In the genomic region with DNA sequence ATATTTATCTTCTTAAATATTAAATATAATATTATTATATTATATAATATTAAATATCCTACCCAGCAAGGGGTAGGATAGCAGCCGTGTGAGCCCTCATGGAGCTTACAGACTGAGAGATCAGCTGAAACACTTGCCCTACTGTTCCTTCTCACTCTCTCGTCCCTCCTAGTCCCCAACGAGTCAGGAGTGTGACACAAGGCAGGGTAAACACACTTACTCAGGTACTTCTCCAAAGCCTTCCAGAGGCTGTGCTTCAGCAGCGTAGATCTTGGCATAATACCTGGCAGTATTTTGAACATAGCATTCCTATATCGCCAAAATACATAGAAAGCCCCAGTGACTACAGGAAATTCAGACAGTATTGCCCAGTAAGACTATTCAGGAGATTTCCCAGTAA, we compare ENCODE assay signal across 16 cellular contexts.
A peak's percentile ranks its signal among the peaks of the same experiment; 100 is the strongest.
DNase-seq lines count a peak whose midpoint lies in the region; ATAC-seq and TF ChIP-seq lines count a peak whose summit lies in the region.
"Had no signal": no experiment of that assay in that cellular context is flagged by ENCODE, and none has a peak within 500 bp of the region (broad histone marks: within the 10 kb centered on the region; RNA-seq: fewer than 3 reads in every experiment).

No MANE protein-coding gene starts in this region.

- H3K27me3 Mint-ChIP-seq in H9 (ENCODE audit: low read depth) (no peaks in the 10 kb centered on the region; the same call in none of the 2 replicates), WTC11 (ENCODE audit: low read depth) (no peaks in the 10 kb centered on the region), endothelial cell (ENCODE audit: unreplicated experiment) (peaks cover 5% of the 10 kb centered on the region)

- H3K9me3 ChIP-seq in H9 (ENCODE audit: control insufficient read depth, low read depth, low read length) (no peaks in the 10 kb centered on the region), lower lobe of right lung (no peaks in the 10 kb centered on the region)
- H3K9me3 ChIP-seq: Caco-2 had no signal

- no peak overlapping the region for H2AK5ac ChIP-seq in H9 (ENCODE audit: insufficient read length, low read length)

- no peak for ATAC-seq in WTC11
- peak; percentile 66 to 77 for ATAC-seq in lower lobe of right lung
- ATAC-seq in HG02852 (IDR thresholded peaks at IDR 0.05; ENCODE audit: unreplicated experiment) = no peak
- ATAC-seq: HCT116 had no signal

- no peaks in the 10 kb centered on the region for H4K20me1 ChIP-seq in H9 (ENCODE audit: control insufficient read depth, insufficient read depth, insufficient read length)

- H3K4me1 ChIP-seq in H9 (ENCODE audit: insufficient read depth, low read length) = peaks cover 14% of the 10 kb centered on the region
- H3K4me1 ChIP-seq in lower lobe of right lung = no peaks in the 10 kb centered on the region
- H3K4me1 ChIP-seq: Caco-2 had no signal

- no peak overlapping the region for H3K27ac Mint-ChIP-seq in H9
- H3K27ac Mint-ChIP-seq in WTC11 = no peak overlapping the region
- H3K27ac Mint-ChIP-seq in endothelial cell (ENCODE audit: unreplicated experiment) = no peak overlapping the region

- no peak overlapping the region for H3K4me2 ChIP-seq in H9 (ENCODE audit: insufficient read depth, insufficient read length, low read length)

- no peak overlapping the region for H3K4ac ChIP-seq in H9 (ENCODE audit: low read depth, low read length)

- H4K8ac ChIP-seq in H9 (replicated peaks; ENCODE audit: insufficient read length, low read depth, low read length) = no peak overlapping the region

- peaks cover 5% of the 10 kb centered on the region for H3K23me2 ChIP-seq in H9 (ENCODE audit: insufficient read length, low read depth, low read length, poor library complexity, severe bottlenecking)

- H3K27me3 ChIP-seq in H9 (ENCODE audit: insufficient read depth, low read length) = no peaks in the 10 kb centered on the region
- no peaks in the 10 kb centered on the region for H3K27me3 ChIP-seq in lower lobe of right lung (ENCODE audit: low read depth)

- no peak overlapping the region for H4K5ac ChIP-seq in H9 (ENCODE audit: insufficient read length, low read depth, low read length)

- H3K27ac ChIP-seq in H9 (ENCODE audit: insufficient read length, low read depth, low read length) = no peak overlapping the region
- H3K27ac ChIP-seq in lower lobe of right lung = no peak overlapping the region
- H3K27ac ChIP-seq in substantia nigra (ENCODE audit: low read depth, low read length, poor library complexity, severe bottlenecking) = no peak overlapping the region

- H3K79me1 ChIP-seq in H9 (ENCODE audit: insufficient read depth, low read depth, low read length, poor library complexity, severe bottlenecking) = no peaks in the 10 kb centered on the region

- H2BK20ac ChIP-seq in H9 (ENCODE audit: low read depth, low read length, poor library complexity, severe bottlenecking) = no peak overlapping the region

- no peak overlapping the region for H3K18ac ChIP-seq in H9 (ENCODE audit: insufficient read length, low read depth, low read length)

- no peak overlapping the region for H2AFZ ChIP-seq in H9 (ENCODE audit: low read length)

- H3K4me1 Mint-ChIP-seq in H9 = peaks cover 24 to 40% of the 10 kb centered on the region in 2 experiments
- H3K4me1 Mint-ChIP-seq in WTC11 = peaks cover 34% of the 10 kb centered on the region
- H3K4me1 Mint-ChIP-seq in endothelial cell (ENCODE audit: unreplicated experiment) = peaks cover 4% of the 10 kb centered on the region

- H3K23ac ChIP-seq in H9 (ENCODE audit: insufficient read length, low read depth, low read length) = no peak overlapping the region

- TF ChIP-seq CTCF in H9 (conservative IDR thresholded peaks at IDR 0.05) (no peak), WTC11 (IDR thresholded peaks at IDR 0.05) (no peak), lower lobe of right lung (IDR thresholded peaks at IDR 0.05) (no peak), endothelial cell (IDR thresholded peaks at IDR 0.05; ENCODE audit: unreplicated experiment) (no peak)

- H3K36me3 Mint-ChIP-seq in H9 (ENCODE audit: insufficient read depth in 1 of 3, low read depth in 3 of 3) (peaks cover 0 to 3% (median 3%) of the 10 kb centered on the region in 3 experiments; a peak in 3 of 7 replicates), WTC11 (peaks cover 4% of the 10 kb centered on the region), endothelial cell (ENCODE audit: low read depth, unreplicated experiment) (no peaks in the 10 kb centered on the region)
- H3K36me3 Mint-ChIP-seq: CD4-positive, alpha-beta memory T cell had no signal

- peak; percentile 7 for DNase-seq in H9
- no peak for DNase-seq in WTC11 (ENCODE audit: low spot score)
- peak; percentile 17 for DNase-seq in islet precursor cell
- no peak for DNase-seq in lower lobe of right lung
- DNase-seq in substantia nigra (lab: John Stamatoyannopoulos, UW) = no peak
- no peak for DNase-seq in KG1 (lab: John Stamatoyannopoulos, UW)
- no peak for DNase-seq in endothelial cell (ENCODE audit: low spot score)
- DNase-seq: C1 segment of cervical spinal cord; Caco-2; CD4-positive, alpha-beta memory T cell; DMS153; DND-41; GOT3; H7 had no signal

- CTCF ChIA-PET in WTC11 (lab: Charles Lee) = interaction anchor here (1.0 kb wide), 1 partner anchor 249 kb away, joined by 8 read pairs; no protein-coding TSS in a partner anchor

- no peak overlapping the region for H2BK5ac ChIP-seq in H9 (ENCODE audit: insufficient read length, low read length)

- H3K56ac ChIP-seq in H9 (ENCODE audit: insufficient read length, low read depth, low read length) = no peak overlapping the region

- no peak overlapping the region for H3K14ac ChIP-seq in H9 (ENCODE audit: insufficient read depth, low read length)

- H2BK120ac ChIP-seq in H9 (ENCODE audit: low read depth, low read length, poor library complexity, severe bottlenecking) = no peak overlapping the region

- H3K4me3 Mint-ChIP-seq in H9 (no peak overlapping the region), WTC11 (no peak overlapping the region), endothelial cell (ENCODE audit: unreplicated experiment) (no peak overlapping the region)
- H3K4me3 Mint-ChIP-seq: CD4-positive, alpha-beta memory T cell had no signal

- H2BK12ac ChIP-seq in H9 (ENCODE audit: insufficient read length, low read depth, low read length) = no peak overlapping the region

- intact Hi-C loops in lower lobe of right lung (cut with DNase I) = no loop called here

- no CpG with 5 or more reads among the region's 5 CpGs for WGBS in H9 (ENCODE audit: extremely low coverage, insufficient read length, low lambda C conversion rate)

- no peaks in the 10 kb centered on the region for H3K79me2 ChIP-seq in H9 (ENCODE audit: insufficient read depth, low read length)

- H4K91ac ChIP-seq in H9 (ENCODE audit: insufficient read length, low read depth, low read length) = no peak overlapping the region

- H3K36me3 ChIP-seq in lower lobe of right lung = no peaks in the 10 kb centered on the region

- no peak overlapping the region for H3K9ac ChIP-seq in H9 (ENCODE audit: extremely low read depth, insufficient read length, low read length)

- peaks cover 2 to 3% of the 10 kb centered on the region in 2 experiments; a peak in 3 of 5 replicates for H3K9me3 Mint-ChIP-seq in H9
- H3K9me3 Mint-ChIP-seq in WTC11 = no peaks in the 10 kb centered on the region
- no peaks in the 10 kb centered on the region for H3K9me3 Mint-ChIP-seq in endothelial cell (ENCODE audit: unreplicated experiment)

- no peak overlapping the region for H2BK15ac ChIP-seq in H9 (ENCODE audit: low read depth, low read length)

- POLR2A ChIA-PET in WTC11 (lab: Charles Lee) = no interaction called here

- H3T11ph ChIP-seq in H9 (ENCODE audit: low read length) = no peak overlapping the region

- no peak overlapping the region for H3K4me3 ChIP-seq in lower lobe of right lung

TF ChIP-seq in WTC11, 78 proteins besides CTCF, POLR2A, EP300 and RAD21:
- TF ChIP-seq GABPB1 (CRISPR knock-in tag; IDR thresholded peaks at IDR 0.05) (no peak), IRF2 (CRISPR knock-in tag; IDR thresholded peaks at IDR 0.05; ENCODE audit: borderline replicate concordance, low read depth) (no peak), FOXK1 (CRISPR knock-in tag; IDR thresholded peaks at IDR 0.05) (no peak), ZNF396 (CRISPR knock-in tag; IDR thresholded peaks at IDR 0.05; ENCODE audit: borderline replicate concordance) (no peak), CREB1 (CRISPR knock-in tag; IDR thresholded peaks at IDR 0.05) (no peak), HMGA2 (CRISPR knock-in tag; IDR thresholded peaks at IDR 0.05) (peak; percentile 83)

Comparison
In these comparisons a context has a peak if more than half of its experiments do, and no peak if none do; other contexts are left out.
1. DNase-seq: peak in H9 (single experiment) and islet precursor cell (single experiment); none in WTC11 (single experiment), lower lobe of right lung (single experiment), substantia nigra (0 of 49), KG1 (single experiment) and endothelial cell (single experiment).
2. ATAC-seq: peak in lower lobe of right lung (2 of 2); none in WTC11 (single experiment) and HG02852 (single experiment).